In genomic region chr17:73160980-73161630, GRCh38 we compare ENCODE assay signal across 1 cellular context.
A peak's percentile ranks its signal among the peaks of the same experiment; 100 is the strongest.
TF ChIP-seq lines count a peak whose summit lies in the region.

No MANE protein-coding gene starts in this region.

TF ChIP-seq in HepG2, 621 proteins besides CTCF, POLR2A, EP300 and RAD21:
- no peak for TF ChIP-seq ZNF7 (CRISPR knock-in tag; IDR thresholded peaks at IDR 0.05)
- TF ChIP-seq ZNF619 (CRISPR knock-in tag; IDR thresholded peaks at IDR 0.05), result no peak
- TF ChIP-seq, protein P1, sequence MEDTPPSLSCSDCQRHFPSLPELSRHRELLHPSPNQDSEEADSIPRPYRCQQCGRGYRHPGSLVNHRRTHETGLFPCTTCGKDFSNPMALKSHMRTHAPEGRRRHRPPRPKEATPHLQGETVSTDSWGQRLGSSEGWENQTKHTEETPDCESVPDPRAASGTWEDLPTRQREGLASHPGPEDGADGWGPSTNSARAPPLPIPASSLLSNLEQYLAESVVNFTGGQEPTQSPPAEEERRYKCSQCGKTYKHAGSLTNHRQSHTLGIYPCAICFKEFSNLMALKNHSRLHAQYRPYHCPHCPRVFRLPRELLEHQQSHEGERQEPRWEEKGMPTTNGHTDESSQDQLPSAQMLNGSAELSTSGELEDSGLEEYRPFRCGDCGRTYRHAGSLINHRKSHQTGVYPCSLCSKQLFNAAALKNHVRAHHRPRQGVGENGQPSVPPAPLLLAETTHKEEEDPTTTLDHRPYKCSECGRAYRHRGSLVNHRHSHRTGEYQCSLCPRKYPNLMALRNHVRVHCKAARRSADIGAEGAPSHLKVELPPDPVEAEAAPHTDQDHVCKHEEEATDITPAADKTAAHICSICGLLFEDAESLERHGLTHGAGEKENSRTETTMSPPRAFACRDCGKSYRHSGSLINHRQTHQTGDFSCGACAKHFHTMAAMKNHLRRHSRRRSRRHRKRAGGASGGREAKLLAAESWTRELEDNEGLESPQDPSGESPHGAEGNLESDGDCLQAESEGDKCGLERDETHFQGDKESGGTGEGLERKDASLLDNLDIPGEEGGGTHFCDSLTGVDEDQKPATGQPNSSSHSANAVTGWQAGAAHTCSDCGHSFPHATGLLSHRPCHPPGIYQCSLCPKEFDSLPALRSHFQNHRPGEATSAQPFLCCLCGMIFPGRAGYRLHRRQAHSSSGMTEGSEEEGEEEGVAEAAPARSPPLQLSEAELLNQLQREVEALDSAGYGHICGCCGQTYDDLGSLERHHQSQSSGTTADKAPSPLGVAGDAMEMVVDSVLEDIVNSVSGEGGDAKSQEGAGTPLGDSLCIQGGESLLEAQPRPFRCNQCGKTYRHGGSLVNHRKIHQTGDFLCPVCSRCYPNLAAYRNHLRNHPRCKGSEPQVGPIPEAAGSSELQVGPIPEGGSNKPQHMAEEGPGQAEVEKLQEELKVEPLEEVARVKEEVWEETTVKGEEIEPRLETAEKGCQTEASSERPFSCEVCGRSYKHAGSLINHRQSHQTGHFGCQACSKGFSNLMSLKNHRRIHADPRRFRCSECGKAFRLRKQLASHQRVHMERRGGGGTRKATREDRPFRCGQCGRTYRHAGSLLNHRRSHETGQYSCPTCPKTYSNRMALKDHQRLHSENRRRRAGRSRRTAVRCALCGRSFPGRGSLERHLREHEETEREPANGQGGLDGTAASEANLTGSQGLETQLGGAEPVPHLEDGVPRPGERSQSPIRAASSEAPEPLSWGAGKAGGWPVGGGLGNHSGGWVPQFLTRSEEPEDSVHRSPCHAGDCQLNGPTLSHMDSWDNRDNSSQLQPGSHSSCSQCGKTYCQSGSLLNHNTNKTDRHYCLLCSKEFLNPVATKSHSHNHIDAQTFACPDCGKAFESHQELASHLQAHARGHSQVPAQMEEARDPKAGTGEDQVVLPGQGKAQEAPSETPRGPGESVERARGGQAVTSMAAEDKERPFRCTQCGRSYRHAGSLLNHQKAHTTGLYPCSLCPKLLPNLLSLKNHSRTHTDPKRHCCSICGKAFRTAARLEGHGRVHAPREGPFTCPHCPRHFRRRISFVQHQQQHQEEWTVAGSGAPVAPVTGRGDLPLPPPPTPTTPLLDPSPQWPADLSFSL (CRISPR knock-in tag; IDR thresholded peaks at IDR 0.05), result 0 out of 2 replicates have a peak, but pooled peaks have one; percentile 16
- TF ChIP-seq, protein P2, sequence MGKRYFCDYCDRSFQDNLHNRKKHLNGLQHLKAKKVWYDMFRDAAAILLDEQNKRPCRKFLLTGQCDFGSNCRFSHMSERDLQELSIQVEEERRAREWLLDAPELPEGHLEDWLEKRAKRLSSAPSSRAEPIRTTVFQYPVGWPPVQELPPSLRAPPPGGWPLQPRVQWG (CRISPR knock-in tag; IDR thresholded peaks at IDR 0.05; ENCODE audit: borderline replicate concordance, low read depth), result no peak
- TF ChIP-seq, protein P3, sequence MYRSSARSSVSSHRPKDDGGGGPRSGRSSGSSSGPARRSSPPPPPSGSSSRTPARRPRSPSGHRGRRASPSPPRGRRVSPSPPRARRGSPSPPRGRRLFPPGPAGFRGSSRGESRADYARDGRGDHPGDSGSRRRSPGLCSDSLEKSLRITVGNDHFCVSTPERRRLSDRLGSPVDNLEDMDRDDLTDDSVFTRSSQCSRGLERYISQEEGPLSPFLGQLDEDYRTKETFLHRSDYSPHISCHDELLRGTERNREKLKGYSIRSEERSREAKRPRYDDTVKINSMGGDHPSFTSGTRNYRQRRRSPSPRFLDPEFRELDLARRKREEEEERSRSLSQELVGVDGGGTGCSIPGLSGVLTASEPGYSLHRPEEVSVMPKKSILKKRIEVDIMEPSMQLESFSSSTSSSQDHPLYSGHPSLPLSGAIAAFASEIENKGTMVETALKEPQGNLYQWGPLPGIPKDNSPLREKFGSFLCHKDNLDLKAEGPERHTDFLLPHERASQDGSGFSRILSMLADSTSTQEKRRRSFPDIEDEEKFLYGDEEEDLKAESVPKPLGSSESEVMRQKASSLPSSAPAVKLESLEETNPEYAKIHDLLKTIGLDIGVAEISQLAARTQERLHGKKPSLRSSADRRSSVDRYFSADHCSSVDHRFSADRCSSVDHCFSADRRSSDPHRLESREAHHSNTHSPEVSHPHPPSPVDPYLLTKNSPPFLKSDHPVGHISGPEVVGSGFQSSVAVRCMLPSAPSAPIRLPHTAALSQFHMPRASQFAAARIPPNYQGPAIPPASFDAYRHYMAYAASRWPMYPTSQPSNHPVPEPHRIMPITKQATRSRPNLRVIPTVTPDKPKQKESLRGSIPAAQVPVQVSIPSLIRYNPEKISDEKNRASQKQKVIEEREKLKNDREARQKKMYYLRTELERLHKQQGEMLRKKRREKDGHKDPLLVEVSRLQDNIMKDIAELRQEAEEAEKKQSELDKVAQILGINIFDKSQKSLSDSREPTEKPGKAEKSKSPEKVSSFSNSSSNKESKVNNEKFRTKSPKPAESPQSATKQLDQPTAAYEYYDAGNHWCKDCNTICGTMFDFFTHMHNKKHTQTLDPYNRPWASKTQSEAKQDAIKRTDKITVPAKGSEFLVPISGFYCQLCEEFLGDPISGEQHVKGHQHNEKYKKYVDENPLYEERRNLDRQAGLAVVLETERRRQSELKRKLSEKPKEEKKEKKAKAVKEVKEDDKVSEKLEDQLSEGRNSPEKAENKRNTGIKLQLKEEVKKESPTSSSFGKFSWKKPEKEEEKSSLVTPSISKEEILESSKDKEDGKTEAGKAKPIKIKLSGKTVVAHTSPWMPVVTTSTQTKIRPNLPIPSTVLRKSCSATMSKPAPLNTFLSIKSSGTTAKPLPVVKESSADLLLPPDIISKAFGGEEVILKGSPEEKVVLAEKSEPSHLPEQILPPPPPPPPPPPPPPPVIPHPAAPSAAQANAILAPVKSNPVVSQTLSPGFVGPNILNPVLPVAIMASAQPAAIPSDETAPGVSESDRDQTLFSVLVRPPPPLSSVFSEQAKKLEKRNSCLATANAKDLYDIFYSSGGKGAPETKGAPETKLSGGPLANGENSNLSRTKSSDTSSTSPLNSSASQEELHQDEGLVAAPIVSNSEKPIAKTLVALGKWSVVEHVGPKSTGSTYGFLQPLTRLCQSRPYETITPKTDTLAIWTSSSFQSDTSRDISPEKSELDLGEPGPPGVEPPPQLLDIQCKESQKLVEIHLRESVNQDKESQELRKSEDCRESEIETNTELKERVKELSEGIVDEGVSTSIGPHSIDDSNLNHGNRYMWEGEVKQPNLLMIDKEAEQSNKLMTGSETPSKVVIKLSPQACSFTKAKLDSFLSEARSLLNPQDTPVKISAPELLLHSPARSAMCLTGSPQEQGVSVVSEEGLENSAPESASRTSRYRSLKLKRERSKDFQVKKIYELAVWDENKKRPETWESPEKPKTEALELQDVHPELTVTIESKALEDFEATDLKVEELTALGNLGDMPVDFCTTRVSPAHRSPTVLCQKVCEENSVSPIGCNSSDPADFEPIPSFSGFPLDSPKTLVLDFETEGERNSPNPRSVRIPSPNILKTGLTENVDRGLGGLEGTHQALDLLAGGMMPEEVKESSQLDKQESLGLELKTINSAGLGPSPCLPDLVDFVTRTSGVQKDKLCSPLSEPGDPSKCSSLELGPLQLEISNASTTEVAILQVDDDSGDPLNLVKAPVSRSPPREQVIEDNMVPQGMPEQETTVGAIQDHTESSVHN (CRISPR knock-in tag; IDR thresholded peaks at IDR 0.05), result no peak
- no peak for TF ChIP-seq ZNF572 (CRISPR knock-in tag; IDR thresholded peaks at IDR 0.05)
- no peak for TF ChIP-seq KLF15 (CRISPR knock-in tag; IDR thresholded peaks at IDR 0.05; ENCODE audit: borderline replicate concordance)
- no peak for TF ChIP-seq ZNF326 (CRISPR knock-in tag; IDR thresholded peaks at IDR 0.05; ENCODE audit: borderline replicate concordance)
